Comparison of ENCODE assay signal across 1 cellular context in the genomic region with DNA sequence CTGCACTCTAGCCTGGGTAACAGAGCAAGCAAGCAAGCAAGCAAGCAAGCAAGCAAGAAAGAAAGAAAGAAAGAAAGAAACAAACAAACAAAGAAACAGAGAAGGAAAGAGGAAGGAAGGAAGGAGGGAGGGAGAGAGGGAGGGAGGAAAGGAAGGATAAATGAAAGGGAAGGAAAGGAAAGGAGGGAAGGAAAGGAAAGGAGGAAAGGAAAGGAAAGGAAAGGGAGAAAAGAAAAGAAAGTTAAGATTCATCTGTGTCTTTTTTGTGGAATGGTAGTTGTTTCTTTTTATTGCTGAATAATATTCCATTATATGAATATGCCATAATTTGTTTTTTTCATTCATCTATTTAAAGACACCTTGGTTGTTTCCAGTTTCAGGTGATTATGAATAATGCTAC.
TF ChIP-seq lines count a peak whose summit lies in the region.

No MANE protein-coding gene starts in this region.

TF ChIP-seq in GM23338, 12 proteins besides CTCF, POLR2A, EP300 and RAD21 (continued from another document):
- TF ChIP-seq ZNF462 (CRISPR knock-in tag; IDR thresholded peaks at IDR 0.05) (no peak), ETS1 (IDR thresholded peaks at IDR 0.05) (no peak), JUNB (IDR thresholded peaks at IDR 0.05; ENCODE audit: unreplicated experiment) (no peak), EZH2phosphoT487 (IDR thresholded peaks at IDR 0.05; ENCODE audit: unreplicated experiment) (no peak)
